ENCODE assay signal across 8 cellular contexts in the genomic region with DNA sequence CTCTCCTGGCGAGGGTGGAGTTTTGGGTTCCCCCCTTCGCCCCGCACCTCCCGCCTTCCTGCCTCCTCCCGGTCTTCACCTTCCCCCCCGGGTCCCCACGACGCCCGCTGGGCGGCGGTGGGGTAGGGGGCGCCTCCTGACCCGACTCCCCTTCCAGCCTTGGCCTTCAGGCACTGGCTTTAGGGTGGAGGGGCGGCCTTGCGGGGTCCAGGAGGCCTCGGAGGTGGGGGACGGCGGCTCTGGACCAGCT. TPM values are rescaled to one million over a fixed set of nuclear protein-coding genes. Genes with fewer than 3 reads are reported as not detected.
A peak's percentile ranks its signal among the peaks of the same experiment; 100 is the strongest.
DNase-seq lines count a peak whose midpoint lies in the region; ATAC-seq, FAIRE-seq and TF ChIP-seq lines count a peak whose summit lies in the region.

No MANE protein-coding gene starts in this region.

- RAD21 ChIA-PET in HCT116 (lab: Charles Lee; ENCODE audit: low non-redundant PET in 1 of 2, low total read pairs in 2 of 2, uncharacterized antibody in 2 of 2, unreplicated experiment in 2 of 2) = no interaction called here

- CTCF ChIA-PET in HCT116 (lab: Charles Lee) (no interaction called here), K562 (lab: Yijun Ruan, JAX; ENCODE audit: low intra/inter-chr PET ratio) (no interaction called here)
- CTCF ChIA-PET in activated CD4-positive, alpha-beta T cell treated with anti-CD3 and anti-CD28 coated beads, Interleukin-2, amount 10 ng/mL, durations not matched to agents 7 days and 5 days (lab: Charles Lee) = interaction anchor here (0.8 to 1.4 kb wide), 2 partner anchors 12 to 201 kb away, joined by 3 to 4 read pairs; no protein-coding TSS in a partner anchor

- TF ChIP-seq CTCF in HCT116 (IDR thresholded peaks at IDR 0.05 in 2 of 3, conservative IDR thresholded peaks at IDR 0.05 in 1 of 3; ENCODE audit: borderline replicate concordance in 1 of 3, insufficient read depth in 1 of 3, low read depth in 2 of 3, low read length in 2 of 3) (no peak), K562 (IDR thresholded peaks at IDR 0.05 in 2 of 3, conservative IDR thresholded peaks at IDR 0.05 in 1 of 3; ENCODE audit: insufficient read depth in 2 of 3, low read depth in 1 of 3, low read length in 3 of 3) (no peak), tibial artery (IDR thresholded peaks at IDR 0.05) (no peak)

- no peak overlapping the region for H3K27ac Mint-ChIP-seq in activated CD4-positive, alpha-beta T cell treated with anti-CD3 and anti-CD28 coated beads, Interleukin-2, amount 10 ng/mL, durations not matched to agents 7 days and 5 days

- H3K9me2 ChIP-seq in HCT116 (ENCODE audit: insufficient read depth) = no peaks in the 10 kb centered on the region

- no peaks in the 10 kb centered on the region for H3K27me3 ChIP-seq in HCT116 (ENCODE audit: insufficient read depth, low read length)
- no peaks in the 10 kb centered on the region for H3K27me3 ChIP-seq in K562 (ENCODE audit: control insufficient read depth in 2 of 2, insufficient read depth in 2 of 2, low read length in 2 of 2)
- peaks cover 0 to 24% of the 10 kb centered on the region in 2 donors for H3K27me3 ChIP-seq in tibial artery

- H3K9ac ChIP-seq in HCT116 (ENCODE audit: low read length) = peak overlapping the region; percentile 100
- peak overlapping the region; percentile 74 to 83 for H3K9ac ChIP-seq in K562 (ENCODE audit: insufficient read depth in 1 of 2, low read depth in 2 of 2, low read length in 2 of 2)

- no peak for DNase-seq in HCT116 (ENCODE audit: low read depth, low spot score)
- no peak for DNase-seq in K562 (ENCODE audit: extremely low read depth in 1 of 4, low spot score in 3 of 4)
- DNase-seq in left lobe of liver (ENCODE audit: low spot score) = no peak
- DNase-seq in tibial artery = no peak
- DNase-seq in NCI-H1694 (lab: John Stamatoyannopoulos, UW) = no peak
- no peak for DNase-seq in NCI-H2107 (lab: John Stamatoyannopoulos, UW)
- DNase-seq in activated CD4-positive, alpha-beta T cell treated with anti-CD3 and anti-CD28 coated beads, Interleukin-2, amount 10 ng/mL, durations not matched to agents 7 days and 5 days = no peak

- H3K27ac ChIP-seq in HCT116 (ENCODE audit: low read depth, low read length) (peak overlapping the region; percentile 98), K562 (ENCODE audit: extremely low read depth, low read depth, low read length) (peak overlapping the region; percentile 80), tibial artery (peak overlapping the region; percentile 82 to 92)

- intact Hi-C loops in HCT116 (cut with micrococcal nuclease) = no loop called here
- intact Hi-C loops in K562 (cut with micrococcal nuclease) = no loop called here
- intact Hi-C loops in tibial artery (cut with DNase I; ENCODE audit: low total_unique reads) = no loop called here

- TF ChIP-seq RAD21 in HCT116 (IDR thresholded peaks at IDR 0.05; ENCODE audit: low read depth) = no peak
- TF ChIP-seq RAD21 in K562 (CRISPR knock-in tag; conservative IDR thresholded peaks at IDR 0.05 in 1 of 2, IDR thresholded peaks at IDR 0.05 in 1 of 2) = no peak

- H3K9me3 Mint-ChIP-seq in activated CD4-positive, alpha-beta T cell treated with anti-CD3 and anti-CD28 coated beads, Interleukin-2, amount 10 ng/mL, durations not matched to agents 7 days and 5 days = no peaks in the 10 kb centered on the region

- H3K4me1 Mint-ChIP-seq in activated CD4-positive, alpha-beta T cell treated with anti-CD3 and anti-CD28 coated beads, Interleukin-2, amount 10 ng/mL, durations not matched to agents 7 days and 5 days = peaks cover 26% of the 10 kb centered on the region

- 2% methylated on average over 17 of the region's 18 CpGs for WGBS in K562 (ENCODE audit: insufficient coverage, low coverage, missing lambda C conversion rate)

- no peak for ATAC-seq in HCT116
- ATAC-seq in K562 = peak; percentile 80
- peak; percentile 1 for ATAC-seq in left lobe of liver
- ATAC-seq in HG03135 (IDR thresholded peaks at IDR 0.05; ENCODE audit: unreplicated experiment) = no peak

- H3K4me2 ChIP-seq in HCT116 (ENCODE audit: low read length) (peak overlapping the region; percentile 91), K562 (ENCODE audit: insufficient read depth, low read length) (peak overlapping the region; percentile 72)

- BruUV-seq in HCT116 (replicated peaks; lab: Mats Ljungman, UMichigan) = no TSS peak
- no TSS peak for BruUV-seq in K562 (replicated peaks; lab: Mats Ljungman, UMichigan)

- TF ChIP-seq POLR2A in HCT116 (IDR thresholded peaks at IDR 0.05; ENCODE audit: borderline replicate concordance, extremely low read depth, insufficient read depth, insufficient read length) (no peak), K562 (conservative IDR thresholded peaks at IDR 0.05) (0 out of 2 replicates have a peak, but pooled peaks have one; percentile 45)

- H3K4me1 ChIP-seq in HCT116 (ENCODE audit: control insufficient read depth in 1 of 2, insufficient read depth in 2 of 2, low read length in 2 of 2) (peaks cover 60 to 86% of the 10 kb centered on the region in 2 experiments), K562 (replicated peaks in 1 of 2; ENCODE audit: control insufficient read depth in 2 of 2, insufficient read depth in 2 of 2, low read length in 2 of 2) (peaks cover 34 to 92% of the 10 kb centered on the region in 2 experiments), tibial artery (peaks cover 0 to 59% (median 50%) of the 10 kb centered on the region in 4 donors)

- FAIRE-seq in K562 (lab: Jason Lieb, UNC) = no peak

- H3K9me3 ChIP-seq in HCT116 (ENCODE audit: control insufficient read depth in 1 of 2, insufficient read depth in 1 of 2, low read depth in 1 of 2, low read length in 2 of 2) (no peaks in the 10 kb centered on the region), K562 (replicated peaks; ENCODE audit: control insufficient read depth, insufficient read depth, low read depth, low read length) (no peaks in the 10 kb centered on the region), tibial artery (no peaks in the 10 kb centered on the region)

- no peak overlapping the region for H2AFZ ChIP-seq in HCT116 (ENCODE audit: low read depth, low read length, poor library complexity, severe bottlenecking)
- H2AFZ ChIP-seq in K562 (ENCODE audit: low read depth, low read length) = peak overlapping the region; percentile 87

- H3K36me3 Mint-ChIP-seq in activated CD4-positive, alpha-beta T cell treated with anti-CD3 and anti-CD28 coated beads, Interleukin-2, amount 10 ng/mL, durations not matched to agents 7 days and 5 days (ENCODE audit: low read depth) = peaks cover 6% of the 10 kb centered on the region

- TF ChIP-seq EP300 in K562 (IDR thresholded peaks at IDR 0.05; ENCODE audit: low read length) = no peak

- no peaks in the 10 kb centered on the region for H3K27me3 Mint-ChIP-seq in activated CD4-positive, alpha-beta T cell treated with anti-CD3 and anti-CD28 coated beads, Interleukin-2, amount 10 ng/mL, durations not matched to agents 7 days and 5 days

- H3K4me3 Mint-ChIP-seq in activated CD4-positive, alpha-beta T cell treated with anti-CD3 and anti-CD28 coated beads, Interleukin-2, amount 10 ng/mL, durations not matched to agents 7 days and 5 days = no peak overlapping the region

- POLR2A ChIA-PET in HCT116 (lab: Charles Lee) (interaction anchor here (1.8 kb wide), 1 partner anchor 51 kb away, joined by 5 read pairs; no protein-coding TSS in a partner anchor), K562 (lab: Yijun Ruan, JAX) (interaction anchor here (0.6 to 1.6 kb wide), 8 partner anchors 11 to 222 kb away, joined by 3 to 8 read pairs (median 3); partner anchors contain the start of gene CD7)
- POLR2A ChIA-PET in activated CD4-positive, alpha-beta T cell treated with anti-CD3 and anti-CD28 coated beads, Interleukin-2, amount 10 ng/mL, durations not matched to agents 7 days and 5 days (lab: Charles Lee) = no interaction called here

- in situ Hi-C loops in K562 (cut with MboI) = no loop called here

- peaks cover 33% of the 10 kb centered on the region; the same call in 1 of the 2 replicates for H4K20me1 ChIP-seq in HCT116 (ENCODE audit: insufficient read depth)
- no peaks in the 10 kb centered on the region for H4K20me1 ChIP-seq in K562 (replicated peaks; ENCODE audit: control insufficient read depth, insufficient read depth, low read length)

- H3K9me1 ChIP-seq in K562 (ENCODE audit: control insufficient read depth, insufficient read depth, low read length) = no peaks in the 10 kb centered on the region

- H3K4me3 ChIP-seq in HCT116 (replicated peaks in 1 of 2; ENCODE audit: low read depth in 1 of 2, low read length in 2 of 2) (peak overlapping the region; percentile 99 to 100), K562 (peak overlapping the region; percentile 40), tibial artery (peak overlapping the region; percentile 56 to 58)

- peaks cover 5 to 51% of the 10 kb centered on the region in 2 experiments; a peak in 3 of 4 replicates for H3K36me3 ChIP-seq in HCT116 (ENCODE audit: control insufficient read depth in 1 of 2, insufficient read depth in 2 of 2, low read length in 2 of 2)
- no peaks in the 10 kb centered on the region for H3K36me3 ChIP-seq in K562 (ENCODE audit: control insufficient read depth, insufficient read depth, low read length)
- H3K36me3 ChIP-seq in tibial artery = no peaks in the 10 kb centered on the region

- peaks cover 78% of the 10 kb centered on the region for H3K79me2 ChIP-seq in HCT116 (ENCODE audit: insufficient read depth, low read length)
- H3K79me2 ChIP-seq in K562 (ENCODE audit: control insufficient read depth, insufficient read depth, low read length) = no peaks in the 10 kb centered on the region; the same call in 2 of the 3 replicates

RNA-seq across cellular contexts. Expression of gene SLC16A3, which starts 2.4 kb away (rescaled TPM):
- 445 TPM for total RNA-seq in HCT116 (2021; ENCODE audit: unreplicated experiment)
- 422 and 492 TPM in 2 replicates for polyA plus RNA-seq in HCT116 (2012)
- 2.9 and 6.6 TPM in 2 replicates for total RNA-seq in K562 (2011; cell fraction: chromatin; rRNA removed; ENCODE audit: low replicate concordance)
- total RNA-seq in K562 (2011; cell fraction: nucleolus; rRNA removed) = 10.0 and 10.5 TPM in 2 replicates
- 4.4 and 5.7 TPM in 2 replicates for total RNA-seq in K562 (2011; cell fraction: nucleoplasm; rRNA removed)
- 1.8 and 2.5 TPM in 2 replicates for total RNA-seq in K562 (2014; rRNA removed)
- total RNA-seq in K562 (2014; rRNA removed; fragmentation: Illumina TruSeq; extraction: Trizol) = 0.11 and 0.13 TPM in 2 replicates
- 1.0 and 1.2 TPM in 2 replicates for total RNA-seq in K562 (2015; rRNA removed; fragmentation: Illumina TruSeq; extraction: Trizol)
- total RNA-seq in K562 (2021) = 2.9 and 5.4 TPM in 2 replicates
- polyA plus RNA-seq in K562 (2011; rRNA removed) = 3.7 and 8.3 TPM in 2 replicates
- polyA plus RNA-seq in K562 (2011; cell fraction: cytosol; rRNA removed) = 9.7 and 12.8 TPM in 2 replicates
- polyA plus RNA-seq in K562 (2011; cell fraction: nucleus; rRNA removed) = 9.1 and 10.2 TPM in 2 replicates
- polyA plus RNA-seq in K562 (2012) = 4.9 and 9.3 TPM in 2 replicates
- polyA plus RNA-seq in K562 (2014; fragmentation: Illumina TruSeq; extraction: Trizol) = 0.58 and 0.78 TPM in 2 replicates
- not detected for polyA plus RNA-seq in K562 (2014; fragmentation: Nextera tagmentation; extraction: Ambion mirVana)
- polyA plus RNA-seq in K562 (2014; rRNA removed) = 0.81 and 1.9 TPM in 2 replicates
- polyA minus RNA-seq in K562 (2011; rRNA and poly(A)+ RNA removed) = 2.9 and 3.7 TPM in 2 replicates
- polyA minus RNA-seq in K562 (2011; cell fraction: cytosol; rRNA and poly(A)+ RNA removed) = 7.0 and 15.5 TPM in 2 replicates
- 4.8 and 6.9 TPM in 2 replicates for polyA minus RNA-seq in K562 (2011; cell fraction: nucleus; rRNA and poly(A)+ RNA removed)
- total RNA-seq in left lobe of liver = 6.9 TPM
- 100 to 1,000 TPM; 104 to 140 TPM for total RNA-seq in activated CD4-positive, alpha-beta T cell treated with anti-CD3 and anti-CD28 coated beads, Interleukin-2, amount 10 ng/mL, durations not matched to agents 7 days and 5 days

RNA-seq across cellular contexts. Expression of gene CCDC57, which starts 18.6 kb away (rescaled TPM):
- total RNA-seq in HCT116 (2021; ENCODE audit: unreplicated experiment) (143 TPM), K562 (2014; rRNA removed) (13.6 and 19.0 TPM in 2 replicates), K562 (2014; rRNA removed; fragmentation: Illumina TruSeq; extraction: Trizol) (10.7 TPM in 2 replicates), K562 (2015; rRNA removed; fragmentation: Illumina TruSeq; extraction: Trizol) (17.1 and 18.1 TPM in 2 replicates), K562 (2021) (33.8 and 36.0 TPM in 2 replicates), left lobe of liver (32.8 TPM)
- polyA plus RNA-seq in HCT116 (2012) = 99.2 and 103 TPM in 2 replicates
- total RNA-seq in K562 (2011; cell fraction: chromatin; rRNA removed; ENCODE audit: low replicate concordance) = 238 and 466 TPM in 2 replicates
- 176 and 211 TPM in 2 replicates for total RNA-seq in K562 (2011; cell fraction: nucleolus; rRNA removed)
- total RNA-seq in K562 (2011; cell fraction: nucleoplasm; rRNA removed) = 135 and 163 TPM in 2 replicates
- polyA plus RNA-seq in K562 (2011; rRNA removed) (26.3 and 31.1 TPM in 2 replicates), K562 (2014; fragmentation: Illumina TruSeq; extraction: Trizol) (12.9 and 19.9 TPM in 2 replicates), K562 (2014; fragmentation: Nextera tagmentation; extraction: Ambion mirVana) (1 to 10 TPM in 1 of 2 experiments, under 1 TPM in 1; 0.83 to 1.1 TPM), K562 (2014; rRNA removed) (34.8 and 36.2 TPM in 2 replicates)
- polyA plus RNA-seq in K562 (2011; cell fraction: cytosol; rRNA removed) = 15.4 and 18.8 TPM in 2 replicates
- 146 and 224 TPM in 2 replicates for polyA plus RNA-seq in K562 (2011; cell fraction: nucleus; rRNA removed)
- 20.1 and 38.4 TPM in 2 replicates for polyA plus RNA-seq in K562 (2012)
- polyA minus RNA-seq in K562 (2011; rRNA and poly(A)+ RNA removed) = 15.9 and 16.8 TPM in 2 replicates
- polyA minus RNA-seq in K562 (2011; cell fraction: cytosol; rRNA and poly(A)+ RNA removed) = 12.2 and 13.1 TPM in 2 replicates
- 47.4 and 49.1 TPM in 2 replicates for polyA minus RNA-seq in K562 (2011; cell fraction: nucleus; rRNA and poly(A)+ RNA removed)
- 10 to 100 TPM; 60.5 to 69.7 TPM for total RNA-seq in activated CD4-positive, alpha-beta T cell treated with anti-CD3 and anti-CD28 coated beads, Interleukin-2, amount 10 ng/mL, durations not matched to agents 7 days and 5 days

RNA-seq across cellular contexts. Expression of gene CSNK1D, which starts 42.3 kb away (rescaled TPM):
- total RNA-seq in HCT116 (2021; ENCODE audit: unreplicated experiment) (176 TPM), K562 (2014; rRNA removed) (26.1 and 39.0 TPM in 2 replicates), K562 (2014; rRNA removed; fragmentation: Illumina TruSeq; extraction: Trizol) (35.9 and 41.3 TPM in 2 replicates), K562 (2015; rRNA removed; fragmentation: Illumina TruSeq; extraction: Trizol) (35.7 and 36.6 TPM in 2 replicates), K562 (2021) (95.3 and 114 TPM in 2 replicates), left lobe of liver (49.6 TPM)
- 184 and 197 TPM in 2 replicates for polyA plus RNA-seq in HCT116 (2012)
- 268 and 441 TPM in 2 replicates for total RNA-seq in K562 (2011; cell fraction: chromatin; rRNA removed; ENCODE audit: low replicate concordance)
- 196 and 213 TPM in 2 replicates for total RNA-seq in K562 (2011; cell fraction: nucleolus; rRNA removed)
- 179 and 187 TPM in 2 replicates for total RNA-seq in K562 (2011; cell fraction: nucleoplasm; rRNA removed)
- polyA plus RNA-seq in K562 (2011; rRNA removed) (82.8 and 96.8 TPM in 2 replicates), K562 (2014; fragmentation: Illumina TruSeq; extraction: Trizol) (123 and 133 TPM in 2 replicates), K562 (2014; fragmentation: Nextera tagmentation; extraction: Ambion mirVana) (1 to 10 TPM; 6.5 to 7.4 TPM), K562 (2014; rRNA removed) (81.0 and 90.3 TPM in 2 replicates)
- polyA plus RNA-seq in K562 (2011; cell fraction: cytosol; rRNA removed) = 51.5 and 60.4 TPM in 2 replicates
- 306 and 488 TPM in 2 replicates for polyA plus RNA-seq in K562 (2011; cell fraction: nucleus; rRNA removed)
- polyA plus RNA-seq in K562 (2012) = 102 and 106 TPM in 2 replicates
- 56.2 and 74.7 TPM in 2 replicates for polyA minus RNA-seq in K562 (2011; rRNA and poly(A)+ RNA removed)
- 45.7 and 51.3 TPM in 2 replicates for polyA minus RNA-seq in K562 (2011; cell fraction: cytosol; rRNA and poly(A)+ RNA removed)
- 71.1 and 74.9 TPM in 2 replicates for polyA minus RNA-seq in K562 (2011; cell fraction: nucleus; rRNA and poly(A)+ RNA removed)
- total RNA-seq in activated CD4-positive, alpha-beta T cell treated with anti-CD3 and anti-CD28 coated beads, Interleukin-2, amount 10 ng/mL, durations not matched to agents 7 days and 5 days = 100 to 1,000 TPM; 115 to 142 TPM

Comparison
In these comparisons a context has a peak if more than half of its experiments do, and no peak if none do; other contexts are left out.
1. ATAC-seq: peak in K562 (single experiment) and left lobe of liver (single experiment); none in HCT116 (single experiment) and HG03135 (single experiment).
2. H3K4me3 ChIP-seq: peak in every context shown above with its lines; median percentile 100 in HCT116; 57 in tibial artery; 40 in K562.
3. RNA of gene SLC16A3, which starts 2.4 kb away (total RNA-seq): 445 TPM in HCT116 (single experiment) and 104 to 140 TPM in activated CD4-positive, alpha-beta T cell treated with anti-CD3 and anti-CD28 coated beads, Interleukin-2, amount 10 ng/mL, durations not matched to agents 7 days and 5 days; 6.9 TPM in left lobe of liver (single experiment) and 0.11 to 10.5 TPM in K562; every median in the first group is over 4 times any median in the second.
4. Of the 22 proteins assayed by ChIP-seq in both K562 and HCT116: peak only in K562: POLR2A; only in HCT116: none; in both: none; in neither: 20; mixed calls (peak in some experiments, not most) for 1.
5. Peak in every context shown above with its lines, with median percentiles within 50 percentile points of each other: H3K27ac ChIP-seq.